ENCODE assay signal across 10 cellular contexts in genomic region chr15:58627706-58628105, GRCh38.
DNase-seq lines count a peak whose midpoint lies in the region; ATAC-seq and TF ChIP-seq lines count a peak whose summit lies in the region.
"Had no signal": no experiment of that assay in that cellular context is flagged by ENCODE, and none has a peak within 500 bp of the region (broad histone marks: within the 10 kb centered on the region; RNA-seq: fewer than 3 reads in every experiment).

No MANE protein-coding gene starts in this region.

- H3F3A ChIP-seq in PC-9 (ENCODE audit: insufficient read depth, low read depth), result no peaks in the 10 kb centered on the region

- peaks cover 81 to 98% (median 91%) of the 10 kb centered on the region in 11 experiments for H3K36me3 ChIP-seq in BLaER1 treated with 17β-estradiol and CSF1 and Interleukin-3, amounts not matched to agents 10 nM and 100 nM
- H3K36me3 ChIP-seq in PC-9 (ENCODE audit: low read depth) (no peaks in the 10 kb centered on the region; the same call in 1 of the 2 replicates), endodermal cell (ENCODE audit: control insufficient read depth, insufficient read depth, low read length) (peaks cover 84% of the 10 kb centered on the region)

- H3K9ac ChIP-seq in BLaER1 treated with 17β-estradiol and CSF1 and Interleukin-3, amounts not matched to agents 10 nM and 100 nM, result peak overlapping the region in 2 of 11 experiments; percentile 64 to 72; a peak in 2 of 22 replicates
- H3K9ac ChIP-seq in endodermal cell (ENCODE audit: extremely low read depth, low read length, poor library complexity, severe bottlenecking), result no peak overlapping the region

- intact Hi-C loops in PC-9 (cut with micrococcal nuclease; ENCODE audit: unreplicated experiment), result no loop called here

- peak overlapping the region; percentile 36 for H3K27ac Mint-ChIP-seq in endodermal cell
- peak overlapping the region; percentile 96 for H3K27ac Mint-ChIP-seq in osteocyte (ENCODE audit: unreplicated experiment)

- CTCF ChIA-PET in PC-9 (lab: Charles Lee), result interaction anchor here (0.6 to 0.9 kb wide), 2 partner anchors 43 to 347 kb away, joined by 3 read pairs; no protein-coding TSS in a partner anchor

- H3K9me3 ChIP-seq in BLaER1 treated with 17β-estradiol and CSF1 and Interleukin-3, amounts not matched to agents 10 nM and 100 nM (replicated peaks in 1 of 11), result peaks cover 0 to 34% (median 23%) of the 10 kb centered on the region in 11 experiments; a peak in 15 of 22 replicates
- H3K9me3 ChIP-seq in PC-9 (ENCODE audit: insufficient read depth, low read depth), result no peaks in the 10 kb centered on the region
- no peaks in the 10 kb centered on the region for H3K9me3 ChIP-seq in endodermal cell (ENCODE audit: control insufficient read depth, low read length)

- ATAC-seq in HG03571 (IDR thresholded peaks at IDR 0.05; ENCODE audit: unreplicated experiment), result no peak

- no peaks in the 10 kb centered on the region for H3K9me2 ChIP-seq in PC-9 (ENCODE audit: insufficient read depth)

- no peak overlapping the region for H3K4me3 Mint-ChIP-seq in endodermal cell
- H3K4me3 Mint-ChIP-seq in osteocyte (ENCODE audit: unreplicated experiment), result no peak overlapping the region

- POLR2A ChIA-PET in PC-9 (lab: Charles Lee; ENCODE audit: unreplicated experiment), result interaction anchor here (0.6 kb wide), 1 partner anchor 122 kb away, joined by 3 read pairs; the partner anchor contains the start of gene ADAM10

- no peak for DNase-seq in PC-9
- DNase-seq in endodermal cell, result no peak
- no peak for DNase-seq in osteocyte (ENCODE audit: extremely low spot score, unreplicated experiment)
- DNase-seq in superior temporal gyrus (ENCODE audit: extremely low spot score), result no peak
- no peak for DNase-seq in SW480 (ENCODE audit: low spot score)
- DNase-seq in SW 1271 (lab: John Stamatoyannopoulos, UW), result no peak
- DNase-seq: activated effector memory CD4-positive, alpha-beta T cell treated with Interleukin-2 at 50 U/mL for 16 hours; stimulated activated CD4-positive, alpha-beta T cell treated with anti-CD3 and anti-CD28 coated beads, Interleukin-12 subunit alpha, Interleukin-12 subunit beta, amount 100 ng/mL, for 4 hours had no signal

- peaks cover 68% of the 10 kb centered on the region for H3K36me3 Mint-ChIP-seq in endodermal cell (ENCODE audit: low read depth)
- H3K36me3 Mint-ChIP-seq in osteocyte (ENCODE audit: unreplicated experiment), result peaks cover 31% of the 10 kb centered on the region

- peaks cover 17 to 43% (median 25%) of the 10 kb centered on the region in 10 experiments for H3K4me1 ChIP-seq in BLaER1 treated with 17β-estradiol and CSF1 and Interleukin-3, amounts not matched to agents 10 nM and 100 nM
- H3K4me1 ChIP-seq in PC-9 (replicated peaks; ENCODE audit: insufficient read depth) (no peaks in the 10 kb centered on the region), endodermal cell (ENCODE audit: control insufficient read depth, insufficient read depth, low read length) (no peaks in the 10 kb centered on the region)

- no TSS peak for BruUV-seq in PC-9 (replicated peaks; lab: Mats Ljungman, UMichigan)

- H3K4me2 ChIP-seq in BLaER1 treated with 17β-estradiol and CSF1 and Interleukin-3, amounts not matched to agents 10 nM and 100 nM, result peak overlapping the region in 10 of 11 experiments; percentile 9 to 83 (median 62); a peak in 14 of 22 replicates
- H3K4me2 ChIP-seq in PC-9, result no peak overlapping the region

- no peaks in the 10 kb centered on the region for H3K27me3 ChIP-seq in BLaER1 treated with 17β-estradiol and CSF1 and Interleukin-3, amounts not matched to agents 10 nM and 100 nM
- H3K27me3 ChIP-seq in PC-9 (ENCODE audit: insufficient read depth, low read depth) (no peaks in the 10 kb centered on the region), endodermal cell (ENCODE audit: control insufficient read depth, insufficient read depth, low read length, poor library complexity, severe bottlenecking) (no peaks in the 10 kb centered on the region)

- H3K9me3 Mint-ChIP-seq in endodermal cell (peaks cover 2% of the 10 kb centered on the region), osteocyte (ENCODE audit: unreplicated experiment) (no peaks in the 10 kb centered on the region)

- H3K27me3 Mint-ChIP-seq in endodermal cell (ENCODE audit: insufficient read depth), result no peaks in the 10 kb centered on the region
- no peaks in the 10 kb centered on the region for H3K27me3 Mint-ChIP-seq in osteocyte (ENCODE audit: unreplicated experiment)

- H3K4me1 Mint-ChIP-seq in endodermal cell (peaks cover 9% of the 10 kb centered on the region), osteocyte (ENCODE audit: unreplicated experiment) (peaks cover 34% of the 10 kb centered on the region)

- H2AFZ ChIP-seq in PC-9, result no peak overlapping the region

- no peak overlapping the region for H3K4me3 ChIP-seq in BLaER1 treated with 17β-estradiol and CSF1 and Interleukin-3, amounts not matched to agents 10 nM and 100 nM
- no peak overlapping the region for H3K4me3 ChIP-seq in PC-9
- no peak overlapping the region for H3K4me3 ChIP-seq in endodermal cell (ENCODE audit: low read length)

- TF ChIP-seq CTCF in PC-9 (conservative IDR thresholded peaks at IDR 0.05) (no peak), endodermal cell (conservative IDR thresholded peaks at IDR 0.05) (no peak), osteocyte (IDR thresholded peaks at IDR 0.05) (no peak)

- H3K79me2 ChIP-seq in PC-9 (ENCODE audit: low read depth), result peaks cover 5% of the 10 kb centered on the region; the same call in 1 of the 2 replicates

- 86 to 100% methylated on average over 1 of the region's 1 CpG for WGBS in endodermal cell (ENCODE audit: insufficient coverage in 1 of 2, insufficient read length in 1 of 2), 2 experiments

- peaks cover 0 to 36% (median 0%) of the 10 kb centered on the region in 11 experiments; a peak in 6 of 22 replicates for H4K20me1 ChIP-seq in BLaER1 treated with 17β-estradiol and CSF1 and Interleukin-3, amounts not matched to agents 10 nM and 100 nM
- no peaks in the 10 kb centered on the region for H4K20me1 ChIP-seq in PC-9 (ENCODE audit: insufficient read depth)

- H3K27ac ChIP-seq in BLaER1 treated with 17β-estradiol and CSF1 and Interleukin-3, amounts not matched to agents 10 nM and 100 nM, result peak overlapping the region in 10 of 11 experiments; percentile 51 to 71 (median 63); a peak in 16 of 22 replicates
- H3K27ac ChIP-seq in PC-9 (peak overlapping the region; percentile 9; the same call in 1 of the 2 replicates), endodermal cell (ENCODE audit: low read depth, low read length) (no peak overlapping the region)
